Comparison of ENCODE assay signal across 8 cellular contexts in genomic region chr13:110912651-110913051, GRCh38. TPM values are rescaled to one million over a fixed set of nuclear protein-coding genes. Genes with fewer than 3 reads are reported as not detected.
DNase-seq lines count a peak whose midpoint lies in the region; ATAC-seq and TF ChIP-seq lines count a peak whose summit lies in the region.

No MANE protein-coding gene starts in this region.

- H3K27ac ChIP-seq in SJSA1 (peak overlapping the region; percentile 94), gastrocnemius medialis (peak overlapping the region; percentile 96 to 100 (median 98))

- peak overlapping the region; percentile 98 for H3K4me3 ChIP-seq in SJSA1
- peak overlapping the region; percentile 85 to 97 (median 91) for H3K4me3 ChIP-seq in gastrocnemius medialis

- H3K4me1 Mint-ChIP-seq in T-helper 1 cell treated with Interleukin-12 subunit alpha and Interleukin-12 subunit beta and Interleukin-4 antibody, amounts not matched to agents 30 μg/mL and 1 μg/mL, for 36 hours (ENCODE audit: low read depth), result peaks cover 56% of the 10 kb centered on the region

- TF ChIP-seq POLR2A in gastrocnemius medialis (IDR thresholded peaks at IDR 0.05), result peak in 1 of 2 donors; percentile 31

- H3K36me3 ChIP-seq in SJSA1, result peaks cover 67% of the 10 kb centered on the region
- no peaks in the 10 kb centered on the region for H3K36me3 ChIP-seq in gastrocnemius medialis

- H3K4me3 Mint-ChIP-seq in T-helper 1 cell treated with Interleukin-12 subunit alpha and Interleukin-12 subunit beta and Interleukin-4 antibody, amounts not matched to agents 30 μg/mL and 1 μg/mL, for 36 hours, result peak overlapping the region; percentile 85

- no peak for TF ChIP-seq CTCF in gastrocnemius medialis (IDR thresholded peaks at IDR 0.05 in 4 of 5, conservative IDR thresholded peaks at IDR 0.05 in 1 of 5)

- peak overlapping the region; percentile 89 for H3K27ac Mint-ChIP-seq in T-helper 1 cell treated with Interleukin-12 subunit alpha and Interleukin-12 subunit beta and Interleukin-4 antibody, amounts not matched to agents 30 μg/mL and 1 μg/mL, for 36 hours

- H3K4me1 ChIP-seq in SJSA1 (replicated peaks) (peaks cover 61% of the 10 kb centered on the region), gastrocnemius medialis (peaks cover 62 to 73% of the 10 kb centered on the region in 2 donors)

- no peaks in the 10 kb centered on the region for H3K9me3 Mint-ChIP-seq in T-helper 1 cell treated with Interleukin-12 subunit alpha and Interleukin-12 subunit beta and Interleukin-4 antibody, amounts not matched to agents 30 μg/mL and 1 μg/mL, for 36 hours

- H3K36me3 Mint-ChIP-seq in T-helper 1 cell treated with Interleukin-12 subunit alpha and Interleukin-12 subunit beta and Interleukin-4 antibody, amounts not matched to agents 30 μg/mL and 1 μg/mL, for 36 hours (ENCODE audit: low read depth), result peaks cover 31% of the 10 kb centered on the region

- H3K27me3 Mint-ChIP-seq in T-helper 1 cell treated with Interleukin-12 subunit alpha and Interleukin-12 subunit beta and Interleukin-4 antibody, amounts not matched to agents 30 μg/mL and 1 μg/mL, for 36 hours (ENCODE audit: low read depth), result no peaks in the 10 kb centered on the region

- ATAC-seq in gastrocnemius medialis (peak; percentile 22 to 28), GM21825 (IDR thresholded peaks at IDR 0.05; ENCODE audit: unreplicated experiment) (no peak), GM19023 (IDR thresholded peaks at IDR 0.05; ENCODE audit: unreplicated experiment) (no peak)

- H3K9me3 ChIP-seq in SJSA1 (replicated peaks) (peaks cover 4% of the 10 kb centered on the region; the same call in 1 of the 2 replicates), gastrocnemius medialis (no peaks in the 10 kb centered on the region)

- no peaks in the 10 kb centered on the region for H3K27me3 ChIP-seq in SJSA1 (replicated peaks)
- no peaks in the 10 kb centered on the region for H3K27me3 ChIP-seq in gastrocnemius medialis

- DNase-seq in T-helper 1 cell (no peak), SJSA1 (ENCODE audit: low read depth in 1 of 2, low spot score in 2 of 2) (peak in 1 of 2 experiments; percentile 84), fibroblast of the conjunctiva (ENCODE audit: low read depth) (peak; percentile 60), gastrocnemius medialis (peak; percentile 63 to 75), NCI-H2227 (lab: John Stamatoyannopoulos, UW; ENCODE audit: unreplicated experiment) (no peak)

- intact Hi-C loops in gastrocnemius medialis (cut with DNase I; ENCODE audit: low total_unique reads), result loop anchor here (1.0 to 10.0 kb wide), 4 partner anchors 119 to 332 kb away; partner anchors contain the start of gene NAXD

- in situ Hi-C loops in gastrocnemius medialis (cut with MboI; ENCODE audit: low sequenced_read_pairs in 4 of 4), result loop anchor here in 3 of 4 donors (10.0 to 25.0 kb wide), 4 partner anchors 200 to 325 kb away; partner anchors contain the start of genes CARS2 (in 3 of the 3) and ING1 (in 2 of the 3)

RNA-seq across cellular contexts. Expression of gene ANKRD10, which starts 2.2 kb away (rescaled TPM):
- 208 and 225 TPM in 2 replicates for total RNA-seq in SJSA1 (2014; rRNA removed; shearing (Covaris generic))
- 100 to 1,000 TPM; 145 to 381 (median 164) TPM for total RNA-seq in gastrocnemius medialis

Comparison
In these comparisons a context has a peak if more than half of its experiments do, and no peak if none do; other contexts are left out.
1. DNase-seq: peak in fibroblast of the conjunctiva (single experiment) and gastrocnemius medialis (2 of 2); none in T-helper 1 cell (0 of 5) and NCI-H2227 (single experiment).
2. ATAC-seq: peak in gastrocnemius medialis (2 of 2); none in GM21825 (single experiment) and GM19023 (single experiment).